15 cellular contexts compared by ENCODE assay signal in genomic region chr15:64751464-64751863, GRCh38. TPM values are rescaled to one million over a fixed set of nuclear protein-coding genes. Genes with fewer than 3 reads are reported as not detected.
A peak's percentile ranks its signal among the peaks of the same experiment; 100 is the strongest.
DNase-seq lines count a peak whose midpoint lies in the region; FAIRE-seq and TF ChIP-seq lines count a peak whose summit lies in the region.
"Had no signal": no experiment of that assay in that cellular context is flagged by ENCODE, and none has a peak within 500 bp of the region (broad histone marks: within the 10 kb centered on the region; RNA-seq: fewer than 3 reads in every experiment).

No MANE protein-coding gene starts in this region.

- H3K56ac ChIP-seq in H9 (ENCODE audit: insufficient read length, low read depth, low read length) (no peak overlapping the region), H1 (replicated peaks; ENCODE audit: insufficient read length, low read depth, low read length) (no peak overlapping the region)

- H3K79me1 ChIP-seq in H9 (ENCODE audit: insufficient read depth, low read depth, low read length, poor library complexity, severe bottlenecking) (peaks cover 3% of the 10 kb centered on the region), H1 (ENCODE audit: low read depth, low read length) (peaks cover 32% of the 10 kb centered on the region)

- H3K27ac Mint-ChIP-seq in H9 (peak overlapping the region; percentile 39 to 88 (median 62); a peak in 4 of 7 replicates), endothelial cell (ENCODE audit: unreplicated experiment) (no peak overlapping the region)
- H3K27ac Mint-ChIP-seq: B cell had no signal

- H3K23me2 ChIP-seq in H9 (ENCODE audit: insufficient read length, low read depth, low read length, poor library complexity, severe bottlenecking) = no peaks in the 10 kb centered on the region
- H3K23me2 ChIP-seq in H1 (ENCODE audit: low read depth, low read length) = no peaks in the 10 kb centered on the region

- TF ChIP-seq POLR2A in H1 (IDR thresholded peaks at IDR 0.05; ENCODE audit: control extremely low read depth in 1 of 2, low read depth in 2 of 2, low read length in 2 of 2) = no peak
- no peak for TF ChIP-seq POLR2A in prostate gland (IDR thresholded peaks at IDR 0.05)

- H4K91ac ChIP-seq in H9 (ENCODE audit: insufficient read length, low read depth, low read length) (no peak overlapping the region), H1 (replicated peaks; ENCODE audit: insufficient read length, low read length) (no peak overlapping the region)

- no peak overlapping the region for H3K14ac ChIP-seq in H9 (ENCODE audit: insufficient read depth, low read length)
- H3K14ac ChIP-seq in H1 (ENCODE audit: insufficient read length) = no peak overlapping the region

- H4K20me1 ChIP-seq in H9 (ENCODE audit: control insufficient read depth, insufficient read depth, insufficient read length) (no peaks in the 10 kb centered on the region), H1 (replicated peaks in 1 of 2; ENCODE audit: control insufficient read depth in 1 of 2, insufficient read depth in 2 of 2, low read length in 2 of 2) (peaks cover 26 to 36% of the 10 kb centered on the region in 2 experiments)

- H3K4me2 ChIP-seq in H9 (ENCODE audit: insufficient read depth, insufficient read length, low read length) (no peak overlapping the region), H1 (ENCODE audit: insufficient read depth in 1 of 2, low read depth in 2 of 2, low read length in 2 of 2) (no peak overlapping the region)

- H3K4me3 ChIP-seq in H1 (ENCODE audit: extremely low read depth in 1 of 4, insufficient read depth in 2 of 4, low read depth in 3 of 4, low read length in 4 of 4) = no peak overlapping the region
- H3K4me3 ChIP-seq in muscle layer of colon (ENCODE audit: low read depth in 1 of 2, low read length in 2 of 2) = no peak overlapping the region
- H3K4me3 ChIP-seq in tibial artery = no peak overlapping the region
- no peak overlapping the region for H3K4me3 ChIP-seq in prostate gland

- H3K4ac ChIP-seq in H9 (ENCODE audit: low read depth, low read length) (no peak overlapping the region), H1 (replicated peaks; ENCODE audit: insufficient read length, low read depth, low read length) (no peak overlapping the region)

- H3K23ac ChIP-seq in H9 (ENCODE audit: insufficient read length, low read depth, low read length) (no peak overlapping the region), H1 (ENCODE audit: insufficient read length) (no peak overlapping the region)

- intact Hi-C loops in tibial artery (cut with DNase I; ENCODE audit: low total_unique reads) (no loop called here), prostate gland (cut with DNase I) (no loop called here)

- H2BK5ac ChIP-seq in H9 (ENCODE audit: insufficient read length, low read length) (no peak overlapping the region), H1 (ENCODE audit: low read depth, low read length) (no peak overlapping the region)

- CTCF ChIA-PET in H1 (lab: Charles Lee; ENCODE audit: partially characterized antibody) = interaction anchor here (0.9 to 46.3 kb wide), 10 partner anchors 11 to 268 kb away, joined by 3 to 883 read pairs (median 10); no protein-coding TSS in a partner anchor
- CTCF ChIA-PET in HEK293T (lab: Yijun Ruan, JAX) = interaction anchor here (1.0 kb wide), 1 partner anchor 9 kb away, joined by 3 read pairs; no protein-coding TSS in a partner anchor

- peak; percentile 28; the same call in 1 of the 3 replicates for TF ChIP-seq CTCF in H9 (conservative IDR thresholded peaks at IDR 0.05)
- peak; percentile 2 to 39 (median 20); a peak in 3 of 4 replicates for TF ChIP-seq CTCF in H1 (IDR thresholded peaks at IDR 0.05; ENCODE audit: control extremely low read depth in 1 of 3, insufficient read depth in 1 of 3, low read depth in 1 of 3, low read length in 3 of 3)
- TF ChIP-seq CTCF in tibial artery (IDR thresholded peaks at IDR 0.05) = no peak
- no peak for TF ChIP-seq CTCF in prostate gland (IDR thresholded peaks at IDR 0.05)
- no peak for TF ChIP-seq CTCF in endothelial cell (IDR thresholded peaks at IDR 0.05; ENCODE audit: unreplicated experiment)

- H3K27ac ChIP-seq in H9 (ENCODE audit: insufficient read length, low read depth, low read length) (no peak overlapping the region), H1 (ENCODE audit: low read depth, low read length) (no peak overlapping the region), muscle layer of colon (ENCODE audit: low read depth, low read length) (peak overlapping the region; percentile 79), tibial artery (peak overlapping the region; percentile 83 to 96), prostate gland (no peak overlapping the region)

- H2BK20ac ChIP-seq in H9 (ENCODE audit: low read depth, low read length, poor library complexity, severe bottlenecking) (no peak overlapping the region), H1 (ENCODE audit: low read length) (no peak overlapping the region)

- no peaks in the 10 kb centered on the region; the same call in 1 of the 2 replicates for H3K4me1 ChIP-seq in H9 (ENCODE audit: insufficient read depth, low read length)
- peaks cover 0 to 13% (median 9%) of the 10 kb centered on the region in 4 experiments; a peak in 5 of 7 replicates for H3K4me1 ChIP-seq in H1 (replicated peaks in 1 of 4; ENCODE audit: control insufficient read depth in 3 of 4, insufficient read depth in 4 of 4, low read length in 3 of 4)
- H3K4me1 ChIP-seq in muscle layer of colon (ENCODE audit: insufficient read depth, low read length) = peaks cover 72% of the 10 kb centered on the region
- H3K4me1 ChIP-seq in tibial artery = peaks cover 0 to 95% (median 25%) of the 10 kb centered on the region in 4 donors
- H3K4me1 ChIP-seq in prostate gland (replicated peaks) = no peaks in the 10 kb centered on the region

- H3K9me3 Mint-ChIP-seq in H9 (no peaks in the 10 kb centered on the region), endothelial cell (ENCODE audit: unreplicated experiment) (no peaks in the 10 kb centered on the region)

- no peak for FAIRE-seq in H1 (lab: Jason Lieb, UNC)

- H3K27me3 Mint-ChIP-seq in H9 (ENCODE audit: low read depth) (no peaks in the 10 kb centered on the region), endothelial cell (ENCODE audit: unreplicated experiment) (no peaks in the 10 kb centered on the region)

- no peak overlapping the region for H3K4me3 Mint-ChIP-seq in H9
- no peak overlapping the region for H3K4me3 Mint-ChIP-seq in endothelial cell (ENCODE audit: unreplicated experiment)
- H3K4me3 Mint-ChIP-seq: B cell; CD4-positive, alpha-beta memory T cell had no signal

- no peak overlapping the region for H3K18ac ChIP-seq in H9 (ENCODE audit: insufficient read length, low read depth, low read length)
- H3K18ac ChIP-seq in H1 (ENCODE audit: extremely low read depth, low read length) = no peak overlapping the region

- H2AK5ac ChIP-seq in H9 (ENCODE audit: insufficient read length, low read length) (no peak overlapping the region), H1 (ENCODE audit: low read depth, low read length) (no peak overlapping the region)

- H3K4me1 Mint-ChIP-seq in H9 = peaks cover 39 to 47% of the 10 kb centered on the region in 2 experiments
- H3K4me1 Mint-ChIP-seq in endothelial cell (ENCODE audit: unreplicated experiment) = peaks cover 9% of the 10 kb centered on the region
- H3K4me1 Mint-ChIP-seq: CD4-positive, alpha-beta memory T cell had no signal

- H3K36me3 ChIP-seq in H1 (ENCODE audit: control insufficient read depth in 2 of 4, insufficient read depth in 4 of 4, low read length in 3 of 4) (peaks cover 11 to 45% (median 23%) of the 10 kb centered on the region in 4 experiments), muscle layer of colon (ENCODE audit: insufficient read depth, low read length) (peaks cover 17% of the 10 kb centered on the region), tibial artery (peaks cover 5 to 11% (median 10%) of the 10 kb centered on the region in 3 donors), prostate gland (no peaks in the 10 kb centered on the region)

- no peak overlapping the region for H3T11ph ChIP-seq in H9 (ENCODE audit: low read length)

- H2BK12ac ChIP-seq in H9 (ENCODE audit: insufficient read length, low read depth, low read length) = no peak overlapping the region
- no peak overlapping the region for H2BK12ac ChIP-seq in H1 (ENCODE audit: low read depth, low read length)

- H3K36me3 Mint-ChIP-seq in H9 (ENCODE audit: insufficient read depth in 1 of 3, low read depth in 3 of 3) = peaks cover 38 to 79% (median 40%) of the 10 kb centered on the region in 3 experiments; a peak in 6 of 7 replicates
- peaks cover 5% of the 10 kb centered on the region for H3K36me3 Mint-ChIP-seq in endothelial cell (ENCODE audit: low read depth, unreplicated experiment)
- H3K36me3 Mint-ChIP-seq: CD4-positive, alpha-beta memory T cell had no signal

- H2BK120ac ChIP-seq in H9 (ENCODE audit: low read depth, low read length, poor library complexity, severe bottlenecking) = no peak overlapping the region
- H2BK120ac ChIP-seq in H1 (replicated peaks; ENCODE audit: low read depth, low read length) = no peak overlapping the region

- H2BK15ac ChIP-seq in H9 (ENCODE audit: low read depth, low read length) (no peak overlapping the region), H1 (ENCODE audit: low read length) (no peak overlapping the region; the same call in 1 of the 2 replicates)

- H3K79me2 ChIP-seq in H9 (ENCODE audit: insufficient read depth, low read length) (peaks cover 39% of the 10 kb centered on the region; the same call in 1 of the 2 replicates), H1 (ENCODE audit: control insufficient read depth in 1 of 2, insufficient read depth in 2 of 2, low read length in 2 of 2) (peaks cover 5 to 92% of the 10 kb centered on the region in 2 experiments; a peak in 3 of 4 replicates)

- no peaks in the 10 kb centered on the region for H3K27me3 ChIP-seq in H9 (ENCODE audit: insufficient read depth, low read length)
- no peaks in the 10 kb centered on the region for H3K27me3 ChIP-seq in H1 (replicated peaks in 1 of 4; ENCODE audit: control insufficient read depth in 3 of 4, extremely low read depth in 1 of 4, insufficient read depth in 3 of 4, low read length in 3 of 4)
- no peaks in the 10 kb centered on the region for H3K27me3 ChIP-seq in muscle layer of colon (ENCODE audit: control insufficient read depth in 1 of 2, insufficient read depth in 2 of 2, low read length in 2 of 2)
- no peaks in the 10 kb centered on the region for H3K27me3 ChIP-seq in tibial artery
- H3K27me3 ChIP-seq in prostate gland (replicated peaks; ENCODE audit: insufficient read depth) = no peaks in the 10 kb centered on the region

- no CpG with 5 or more reads among the region's 13 CpGs for WGBS in H9 (ENCODE audit: extremely low coverage, insufficient read length, low lambda C conversion rate)
- 90% methylated on average over 13 of the region's 13 CpGs; no CpG with 5 or more reads in 1 of the 2 experiments for WGBS in H1 (ENCODE audit: extremely low coverage in 1 of 2, insufficient coverage in 1 of 2, insufficient read length in 1 of 2, insufficient replicate concordance in 2 of 2, low coverage in 1 of 2, low lambda C conversion rate in 2 of 2, missing lambda C conversion rate in 1 of 2), 2 experiments
- WGBS in prostate gland = 91% methylated on average over 13 of the region's 13 CpGs

- H2AFZ ChIP-seq in H9 (ENCODE audit: low read length) (no peak overlapping the region), H1 (ENCODE audit: low read length) (no peak overlapping the region)

- H4K8ac ChIP-seq in H9 (replicated peaks; ENCODE audit: insufficient read length, low read depth, low read length) (no peak overlapping the region), H1 (ENCODE audit: extremely low read depth, insufficient read depth, low read length) (peak overlapping the region; percentile 7; the same call in 1 of the 2 replicates)

- H4K5ac ChIP-seq in H9 (ENCODE audit: insufficient read length, low read depth, low read length) (no peak overlapping the region), H1 (ENCODE audit: insufficient read length, low read depth, low read length) (no peak overlapping the region)

- POLR2A ChIA-PET in H1 (lab: Charles Lee; ENCODE audit: partially characterized antibody) (interaction anchor here (1.4 to 7.3 kb wide), 6 partner anchors 9 to 59 kb away, joined by 3 to 64 read pairs (median 4); no protein-coding TSS in a partner anchor), HEK293T (lab: Yijun Ruan, JAX) (no interaction called here)

- H3K9me3 ChIP-seq in H9 (ENCODE audit: control insufficient read depth, low read depth, low read length) = no peaks in the 10 kb centered on the region
- H3K9me3 ChIP-seq in H1 (ENCODE audit: insufficient read depth in 2 of 2, low read depth in 1 of 2, low read length in 1 of 2) = no peaks in the 10 kb centered on the region
- H3K9me3 ChIP-seq in muscle layer of colon (ENCODE audit: low read length) = no peaks in the 10 kb centered on the region
- no peaks in the 10 kb centered on the region for H3K9me3 ChIP-seq in tibial artery
- H3K9me3 ChIP-seq in prostate gland = no peaks in the 10 kb centered on the region

- no peak for TF ChIP-seq RAD21 in H1 (IDR thresholded peaks at IDR 0.05 in 1 of 2, conservative IDR thresholded peaks at IDR 0.05 in 1 of 2; ENCODE audit: low read depth in 2 of 2, low read length in 2 of 2)

- DNase-seq in H9 = no peak
- DNase-seq in H1 (ENCODE audit: low read depth in 1 of 2, low spot score in 2 of 2) = no peak
- no peak for DNase-seq in tibial artery
- DNase-seq in prostate gland (ENCODE audit: low spot score) = no peak
- no peak for DNase-seq in endothelial cell (ENCODE audit: low spot score)
- DNase-seq in HEK293T (ENCODE audit: extremely low spot score) = no peak
- DNase-seq: CD4-positive, alpha-beta memory T cell; H7; Karpas-422; MM.1S; NCI-H1105; NCI-H187; PC-3 had no signal

- TF ChIP-seq EP300 in H1 (IDR thresholded peaks at IDR 0.05; ENCODE audit: borderline replicate concordance in 1 of 2, low read depth in 2 of 2, low read length in 2 of 2) = no peak

- no peak overlapping the region for H3K9ac ChIP-seq in H9 (ENCODE audit: extremely low read depth, insufficient read length, low read length)
- H3K9ac ChIP-seq in H1 (replicated peaks in 1 of 4; ENCODE audit: extremely low read depth in 1 of 4, low read depth in 3 of 4, low read length in 3 of 4) = no peak overlapping the region; a peak in 1 of 7 replicates
- H3K9ac ChIP-seq in muscle layer of colon (ENCODE audit: low read length) = no peak overlapping the region

RNA-seq across cellular contexts. Expression of gene RBPMS2, which starts 23.9 kb away (rescaled TPM):
- 181 and 185 TPM in 2 replicates for total RNA-seq in H9 (2021)
- total RNA-seq in H1 (2021; fragmentation: NEBNext Ultra II Directional; extraction: Animal tissue kit (Norgen Biotek cat#: 25700)) = 238 and 243 TPM in 2 replicates
- 55.8 and 104 TPM in 2 replicates for polyA plus RNA-seq in H1 (2011; rRNA removed)
- polyA plus RNA-seq in H1 (2011; cell fraction: cytosol; rRNA removed) = 31.2 TPM
- polyA plus RNA-seq in H1 (2011; cell fraction: nucleus; rRNA removed) = 88.9 TPM
- polyA plus RNA-seq in H1 (2012, experiment 1 of 2) = 145 to 173 TPM (median 167 TPM) in 4 replicates
- polyA plus RNA-seq in H1 (2012, experiment 2 of 2) = 212 TPM
- polyA plus RNA-seq in H1 (2013, experiment 1 of 2) = 218 TPM
- polyA plus RNA-seq in H1 (2013, experiment 2 of 2) = 220 TPM
- 28.4 and 38.8 TPM in 2 replicates for polyA minus RNA-seq in H1 (2011; rRNA and poly(A)+ RNA removed)
- polyA minus RNA-seq in H1 (2011; cell fraction: cytosol; rRNA and poly(A)+ RNA removed) = 90.8 TPM
- polyA minus RNA-seq in H1 (2011; cell fraction: nucleus; rRNA and poly(A)+ RNA removed) = 44.7 TPM
- total RNA-seq in prostate gland = 10 to 100 TPM in 1 of 2 donors, 1 to 10 TPM in 1; 2.3 to 14.0 TPM
- 24.0 TPM for total RNA-seq in endothelial cell (ENCODE audit: unreplicated experiment)
- total RNA-seq: CD4-positive, alpha-beta memory T cell; PC-3 had no signal
- polyA plus RNA-seq: CD4-positive, alpha-beta memory T cell had no signal

Comparison
In these comparisons a context has a peak if more than half of its experiments do, and no peak if none do; other contexts are left out.
1. H3K27ac ChIP-seq: peak in muscle layer of colon (single experiment) and tibial artery (2 of 2); none in H9 (single experiment), H1 (single experiment) and prostate gland (0 of 2).
2. CTCF ChIP-seq: peak in H9 (single experiment) and H1 (3 of 3); none in tibial artery (0 of 2), prostate gland (0 of 4) and endothelial cell (single experiment).